In genomic region chr22:35128637-35129036, GRCh38 we compare ENCODE assay signal across 1 cellular context.
TF ChIP-seq lines count a peak whose summit lies in the region.

No MANE protein-coding gene starts in this region.

TF ChIP-seq in GM23338, 12 proteins besides CTCF, POLR2A, EP300 and RAD21 (continued from another document):
- TF ChIP-seq, protein P1, sequence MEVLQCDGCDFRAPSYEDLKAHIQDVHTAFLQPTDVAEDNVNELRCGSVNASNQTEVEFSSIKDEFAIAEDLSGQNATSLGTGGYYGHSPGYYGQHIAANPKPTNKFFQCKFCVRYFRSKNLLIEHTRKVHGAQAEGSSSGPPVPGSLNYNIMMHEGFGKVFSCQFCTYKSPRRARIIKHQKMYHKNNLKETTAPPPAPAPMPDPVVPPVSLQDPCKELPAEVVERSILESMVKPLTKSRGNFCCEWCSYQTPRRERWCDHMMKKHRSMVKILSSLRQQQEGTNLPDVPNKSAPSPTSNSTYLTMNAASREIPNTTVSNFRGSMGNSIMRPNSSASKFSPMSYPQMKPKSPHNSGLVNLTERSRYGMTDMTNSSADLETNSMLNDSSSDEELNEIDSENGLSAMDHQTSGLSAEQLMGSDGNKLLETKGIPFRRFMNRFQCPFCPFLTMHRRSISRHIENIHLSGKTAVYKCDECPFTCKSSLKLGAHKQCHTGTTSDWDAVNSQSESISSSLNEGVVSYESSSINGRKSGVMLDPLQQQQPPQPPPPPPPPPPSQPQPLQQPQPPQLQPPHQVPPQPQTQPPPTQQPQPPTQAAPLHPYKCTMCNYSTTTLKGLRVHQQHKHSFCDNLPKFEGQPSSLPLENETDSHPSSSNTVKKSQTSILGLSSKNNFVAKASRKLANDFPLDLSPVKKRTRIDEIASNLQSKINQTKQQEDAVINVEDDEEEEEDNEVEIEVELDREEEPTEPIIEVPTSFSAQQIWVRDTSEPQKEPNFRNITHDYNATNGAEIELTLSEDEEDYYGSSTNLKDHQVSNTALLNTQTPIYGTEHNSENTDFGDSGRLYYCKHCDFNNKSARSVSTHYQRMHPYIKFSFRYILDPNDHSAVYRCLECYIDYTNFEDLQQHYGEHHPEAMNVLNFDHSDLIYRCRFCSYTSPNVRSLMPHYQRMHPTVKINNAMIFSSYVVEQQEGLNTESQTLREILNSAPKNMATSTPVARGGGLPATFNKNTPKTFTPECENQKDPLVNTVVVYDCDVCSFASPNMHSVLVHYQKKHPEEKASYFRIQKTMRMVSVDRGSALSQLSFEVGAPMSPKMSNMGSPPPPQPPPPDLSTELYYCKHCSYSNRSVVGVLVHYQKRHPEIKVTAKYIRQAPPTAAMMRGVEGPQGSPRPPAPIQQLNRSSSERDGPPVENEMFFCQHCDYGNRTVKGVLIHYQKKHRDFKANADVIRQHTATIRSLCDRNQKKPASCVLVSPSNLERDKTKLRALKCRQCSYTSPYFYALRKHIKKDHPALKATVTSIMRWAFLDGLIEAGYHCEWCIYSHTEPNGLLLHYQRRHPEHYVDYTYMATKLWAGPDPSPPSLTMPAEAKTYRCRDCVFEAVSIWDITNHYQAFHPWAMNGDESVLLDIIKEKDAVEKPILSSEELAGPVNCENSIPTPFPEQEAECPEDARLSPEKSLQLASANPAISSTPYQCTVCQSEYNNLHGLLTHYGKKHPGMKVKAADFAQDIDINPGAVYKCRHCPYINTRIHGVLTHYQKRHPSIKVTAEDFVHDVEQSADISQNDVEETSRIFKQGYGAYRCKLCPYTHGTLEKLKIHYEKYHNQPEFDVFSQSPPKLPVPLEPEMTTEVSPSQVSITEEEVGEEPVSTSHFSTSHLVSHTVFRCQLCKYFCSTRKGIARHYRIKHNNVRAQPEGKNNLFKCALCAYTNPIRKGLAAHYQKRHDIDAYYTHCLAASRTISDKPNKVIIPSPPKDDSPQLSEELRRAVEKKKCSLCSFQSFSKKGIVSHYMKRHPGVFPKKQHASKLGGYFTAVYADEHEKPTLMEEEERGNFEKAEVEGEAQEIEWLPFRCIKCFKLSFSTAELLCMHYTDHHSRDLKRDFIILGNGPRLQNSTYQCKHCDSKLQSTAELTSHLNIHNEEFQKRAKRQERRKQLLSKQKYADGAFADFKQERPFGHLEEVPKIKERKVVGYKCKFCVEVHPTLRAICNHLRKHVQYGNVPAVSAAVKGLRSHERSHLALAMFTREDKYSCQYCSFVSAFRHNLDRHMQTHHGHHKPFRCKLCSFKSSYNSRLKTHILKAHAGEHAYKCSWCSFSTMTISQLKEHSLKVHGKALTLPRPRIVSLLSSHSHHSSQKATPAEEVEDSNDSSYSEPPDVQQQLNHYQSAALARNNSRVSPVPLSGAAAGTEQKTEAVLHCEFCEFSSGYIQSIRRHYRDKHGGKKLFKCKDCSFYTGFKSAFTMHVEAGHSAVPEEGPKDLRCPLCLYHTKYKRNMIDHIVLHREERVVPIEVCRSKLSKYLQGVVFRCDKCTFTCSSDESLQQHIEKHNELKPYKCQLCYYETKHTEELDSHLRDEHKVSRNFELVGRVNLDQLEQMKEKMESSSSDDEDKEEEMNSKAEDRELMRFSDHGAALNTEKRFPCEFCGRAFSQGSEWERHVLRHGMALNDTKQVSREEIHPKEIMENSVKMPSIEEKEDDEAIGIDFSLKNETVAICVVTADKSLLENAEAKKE (CRISPR knock-in tag; IDR thresholded peaks at IDR 0.05) = no peak
- TF ChIP-seq POLR2AphosphoS5 (IDR thresholded peaks at IDR 0.05; ENCODE audit: low read depth) = no peak
